Comparison of ENCODE assay signal across 28 cellular contexts in genomic region chr18:13456736-13457271, GRCh38.
A peak's percentile ranks its signal among the peaks of the same experiment; 100 is the strongest.
DNase-seq lines count a peak whose midpoint lies in the region; FAIRE-seq and TF ChIP-seq lines count a peak whose summit lies in the region.
"Had no signal": no experiment of that assay in that cellular context is flagged by ENCODE, and none has a peak within 500 bp of the region (broad histone marks: within the 10 kb centered on the region; RNA-seq: fewer than 3 reads in every experiment).

No MANE protein-coding gene starts in this region.

- peak overlapping the region; percentile 49; the same call in 1 of the 2 replicates for H3K4me2 ChIP-seq in OCI-LY7 (ENCODE audit: low read length)
- H3K4me2 ChIP-seq: hepatocyte had no signal

- FAIRE-seq in urothelium cell line (lab: Jason Lieb, UNC): peak; percentile 78

- H3K36me3 ChIP-seq in left ventricle myocardium inferior (no peaks in the 10 kb centered on the region), right atrium auricular region (no peaks in the 10 kb centered on the region), OCI-LY7 (ENCODE audit: insufficient read depth, low read length) (no peaks in the 10 kb centered on the region)
- H3K36me3 ChIP-seq: HAP-1, left lung, WERI-Rb-1 had no signal

- H3K27ac Mint-ChIP-seq in chondrocyte (ENCODE audit: unreplicated experiment): peak overlapping the region; percentile 59

- no peak for TF ChIP-seq CTCF in left ventricle myocardium inferior (IDR thresholded peaks at IDR 0.05; ENCODE audit: borderline replicate concordance)
- no peak for TF ChIP-seq CTCF in right atrium auricular region (IDR thresholded peaks at IDR 0.05)
- TF ChIP-seq CTCF in OCI-LY7 (conservative IDR thresholded peaks at IDR 0.05; ENCODE audit: low read length): no peak
- TF ChIP-seq CTCF in chondrocyte (IDR thresholded peaks at IDR 0.05): no peak

- peaks cover 20% of the 10 kb centered on the region for H3K4me1 Mint-ChIP-seq in chondrocyte (ENCODE audit: low read depth)

- no peaks in the 10 kb centered on the region for H3K9me2 ChIP-seq in OCI-LY7 (ENCODE audit: insufficient read depth, low read length)

- CTCF ChIA-PET in OCI-LY7 (lab: Charles Lee; ENCODE audit: unreplicated experiment): no interaction called here

- no peaks in the 10 kb centered on the region for H3K27me3 Mint-ChIP-seq in chondrocyte (ENCODE audit: low read depth)

- H4K20me1 ChIP-seq in OCI-LY7 (ENCODE audit: insufficient read depth, low read length): no peaks in the 10 kb centered on the region

- BruUV-seq in OCI-LY7 (replicated peaks; lab: Mats Ljungman, UMichigan): no TSS peak

- no peak overlapping the region for H3K4me3 ChIP-seq in left ventricle myocardium inferior
- H3K4me3 ChIP-seq in right atrium auricular region: no peak overlapping the region
- H3K4me3 ChIP-seq in OCI-LY7 (ENCODE audit: low read depth, low read length, poor library complexity, severe bottlenecking): no peak overlapping the region
- H3K4me3 ChIP-seq: body of pancreas, HAP-1, hepatocyte, left lung, skin epidermis, testis had no signal

- no peak overlapping the region for H2AFZ ChIP-seq in OCI-LY7 (ENCODE audit: low read length)
- H2AFZ ChIP-seq: hepatocyte had no signal

- H3K27ac ChIP-seq in left ventricle myocardium inferior (replicated peaks) (peak overlapping the region; percentile 17), right atrium auricular region (peak overlapping the region in 1 of 2 donors; percentile 31), OCI-LY7 (ENCODE audit: low read depth, low read length, poor library complexity, severe bottlenecking) (no peak overlapping the region)
- H3K27ac ChIP-seq: body of pancreas, C4-2B, foreskin keratinocyte, hepatocyte, left lung, testis, WERI-Rb-1 had no signal

- H3K79me2 ChIP-seq in OCI-LY7 (ENCODE audit: insufficient read depth, low read depth, low read length): no peaks in the 10 kb centered on the region
- H3K79me2 ChIP-seq: hepatocyte had no signal

- intact Hi-C loops in left ventricle myocardium inferior (cut with micrococcal nuclease) (loop anchor here (10.0 kb wide), 1 partner anchor 72 kb away; no protein-coding TSS in a partner anchor), OCI-LY7 (cut with micrococcal nuclease; ENCODE audit: unreplicated experiment) (no loop called here)

- H3K9me3 ChIP-seq in left ventricle myocardium inferior (replicated peaks) (peaks cover 7% of the 10 kb centered on the region), right atrium auricular region (no peaks in the 10 kb centered on the region), OCI-LY7 (ENCODE audit: low read length) (no peaks in the 10 kb centered on the region)
- H3K9me3 ChIP-seq: body of pancreas, HAP-1, testis had no signal

- H3K27me3 ChIP-seq in left ventricle myocardium inferior (ENCODE audit: low read depth) (no peaks in the 10 kb centered on the region), right atrium auricular region (no peaks in the 10 kb centered on the region)
- H3K27me3 ChIP-seq: body of pancreas, foreskin keratinocyte, hepatocyte, left lung, testis had no signal

- no peak overlapping the region for H3K4me3 Mint-ChIP-seq in chondrocyte (ENCODE audit: unreplicated experiment)
- H3K4me3 Mint-ChIP-seq: immature natural killer cell had no signal

- H3K4me1 ChIP-seq in left ventricle myocardium inferior: peaks cover 43% of the 10 kb centered on the region
- H3K4me1 ChIP-seq in right atrium auricular region: peaks cover 0 to 50% of the 10 kb centered on the region in 2 donors
- peaks cover 26% of the 10 kb centered on the region for H3K4me1 ChIP-seq in OCI-LY7 (ENCODE audit: insufficient read depth, low read length, poor library complexity, severe bottlenecking)
- H3K4me1 ChIP-seq: body of pancreas, foreskin keratinocyte, HAP-1, testis had no signal

- H3K9me3 Mint-ChIP-seq in chondrocyte (ENCODE audit: low read depth): peaks cover 3% of the 10 kb centered on the region
- H3K9me3 Mint-ChIP-seq: immature natural killer cell had no signal

- peaks cover 13% of the 10 kb centered on the region for H3K36me3 Mint-ChIP-seq in chondrocyte (ENCODE audit: low read depth)
- H3K36me3 Mint-ChIP-seq: naive B cell had no signal

- DNase-seq in left ventricle myocardium inferior: no peak
- DNase-seq in right atrium auricular region (ENCODE audit: low spot score): no peak
- DNase-seq in OCI-LY7 (ENCODE audit: low spot score): no peak
- DNase-seq in chondrocyte (ENCODE audit: low spot score): no peak
- DNase-seq in urothelium cell line (ENCODE audit: low spot score): no peak
- DNase-seq in GM19238 (ENCODE audit: insufficient read length, low spot score): no peak
- no peak for DNase-seq in globus pallidus (ENCODE audit: low spot score)
- no peak for DNase-seq in amygdala (lab: John Stamatoyannopoulos, UW)
- DNase-seq: activated naive CD4-positive, alpha-beta T cell; body of pancreas; effector CD4-positive, alpha-beta T cell; EL; foreskin keratinocyte; immature natural killer cell; IMR-90; left lung; naive B cell; NCI-H1092 treated with DMSO at 0.1 percent for 48 hours; NCI-H2081; NCI-H446; NCI-H82; T-helper 9 cell; testis; WERI-Rb-1 had no signal

- POLR2A ChIA-PET in OCI-LY7 (lab: Charles Lee): no interaction called here
